27 cellular contexts compared by ENCODE assay signal in genomic region chr2:142398212-142398611, GRCh38.
"Had no signal": no experiment of that assay in that cellular context is flagged by ENCODE, and none has a peak within 500 bp of the region (broad histone marks: within the 10 kb centered on the region; RNA-seq: fewer than 3 reads in every experiment).

No MANE protein-coding gene starts in this region.

- ATAC-seq: stimulated activated effector memory CD8-positive, alpha-beta T cell treated with anti-CD3 and anti-CD28 coated beads, Interleukin-12 subunit alpha, Interleukin-12 subunit beta, amount 100 ng/mL, for 72 hours; stimulated activated memory B cell treated with anti-CD40 and anti-IgM and Interleukin-4, amounts not matched to agents 10 μg/mL and 1 μg/mL and 100 μg/mL, for 72 hours; stimulated activated naive B cell treated with anti-CD40 and anti-IgM and Interleukin-4, amounts not matched to agents 10 μg/mL and 1 μg/mL and 100 μg/mL, for 72 hours; stimulated activated naive CD8-positive, alpha-beta T cell treated with anti-CD3 and anti-CD28 coated beads, Interleukin-15, amount 100 ng/mL, for 72 hours; stimulated activated naive CD8-positive, alpha-beta T cell treated with anti-CD3 and anti-CD28 coated beads, Interleukin-15, Interleukin-2, amounts not matched to agents 100 U/mL and 50 U/mL, for 24 hours; upper lobe of right lung had no signal

- FAIRE-seq: urothelium cell line had no signal

- H3K27ac ChIP-seq: stomach, suprapubic skin, testis, thoracic aorta, thyroid gland, tibial artery, tibial nerve, transverse colon, upper lobe of left lung, upper lobe of right lung, uterus, vagina had no signal

- H3K4me3 ChIP-seq: stomach, suprapubic skin, testis, thoracic aorta, thyroid gland, tibial artery, tibial nerve, transverse colon, upper lobe of left lung, upper lobe of right lung, uterus, vagina had no signal

- H3K27me3 ChIP-seq: stomach, suprapubic skin, testis, thyroid gland, tibial artery, tibial nerve, transverse colon, upper lobe of left lung, upper lobe of right lung, uterus, vagina had no signal

- H3K36me3 ChIP-seq: stomach, suprapubic skin, thoracic aorta, thyroid gland, tibial artery, tibial nerve, transverse colon, upper lobe of left lung, upper lobe of right lung, uterus, vagina had no signal

- DNase-seq: stimulated activated CD4-positive, alpha-beta T cell treated with anti-CD3 and anti-CD28 coated beads, Interleukin-2, amount 100 ng/mL, for 48 hours; stimulated activated CD4-positive, alpha-beta T cell treated with anti-CD3 and anti-CD28 coated beads, Interleukin-4, amount 100 ng/mL, for 1 hour; stimulated activated CD4-positive, alpha-beta T cell treated with anti-CD3 and anti-CD28 coated beads, Interleukin-4, amount 100 ng/mL, for 24 hours; stimulated activated CD4-positive, alpha-beta T cell treated with anti-CD3 and anti-CD28 coated beads, Interleukin-4, amount 100 ng/mL, for 4 hours; stimulated activated CD8-positive, alpha-beta memory T cell treated with anti-CD3 and anti-CD28 coated beads, Interleukin-4, amount 100 ng/mL, for 48 hours; stimulated activated naive B cell treated with anti-CD40 and anti-IgM and Interleukin-4, amounts not matched to agents 10 μg/mL and 1 μg/mL and 100 μg/mL, for 72 hours; stimulated activated naive CD4-positive, alpha-beta T cell; stimulated activated naive CD4-positive, alpha-beta T cell treated with Interleukin-2 at 50 U/mL for 16 hours; stimulated activated naive CD8-positive, alpha-beta T cell treated with anti-CD3 and anti-CD28 coated beads, Interleukin-15, amount 100 ng/mL, for 72 hours; stimulated activated naive CD8-positive, alpha-beta T cell treated with anti-CD3 and anti-CD28 coated beads, Interleukin-15, Interleukin-2, amounts not matched to agents 100 U/mL and 50 U/mL, for 24 hours; stomach; substantia nigra; testis; thyroid gland; tibial artery; transverse colon; trophoblast cell; upper lobe of left lung; upper lobe of right lung; uterus had no signal

- H3K9me3 ChIP-seq: testis, thoracic aorta, thyroid gland, tibial artery, upper lobe of right lung, uterus, vagina had no signal

- H3K4me1 ChIP-seq: stomach, suprapubic skin, testis, thyroid gland, tibial artery, tibial nerve, transverse colon, upper lobe of left lung, upper lobe of right lung, uterus, vagina had no signal
